ENCODE assay signal across 1 cellular context in the genomic region with DNA sequence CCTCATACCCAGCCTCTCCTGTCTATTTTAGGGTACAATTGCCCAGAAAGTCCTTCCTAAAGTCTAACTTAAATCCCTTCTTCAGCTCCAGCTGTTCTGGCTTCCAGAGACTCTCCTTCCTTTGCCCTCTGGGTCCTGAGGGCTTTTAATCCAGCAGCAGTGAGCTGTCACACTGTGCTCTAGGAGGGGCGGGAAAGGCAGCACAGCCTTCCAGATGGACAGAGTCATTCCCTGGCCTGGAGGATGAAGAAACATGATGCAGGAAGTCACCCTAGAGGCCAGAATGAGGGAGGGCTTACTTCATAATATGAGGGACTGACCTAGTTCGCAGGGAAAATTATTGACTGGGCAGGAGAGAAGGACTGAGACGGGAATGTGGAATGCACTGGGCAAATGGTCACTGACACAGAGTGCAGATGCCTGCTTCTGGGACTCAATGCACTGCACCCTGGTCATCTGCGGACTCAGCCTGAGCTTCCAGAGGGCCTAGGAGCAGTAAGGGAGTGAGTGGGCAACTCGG.
TF ChIP-seq lines count a peak whose summit lies in the region.

No MANE protein-coding gene starts in this region.

TF ChIP-seq in K562, 482 proteins besides CTCF, POLR2A, EP300 and RAD21 (continues in another document):
- TF ChIP-seq BCOR (IDR thresholded peaks at IDR 0.05), result peak; percentile 79
- no peak for TF ChIP-seq SMAD4 (CRISPR knock-in tag; conservative IDR thresholded peaks at IDR 0.05)
- TF ChIP-seq, protein P1, sequence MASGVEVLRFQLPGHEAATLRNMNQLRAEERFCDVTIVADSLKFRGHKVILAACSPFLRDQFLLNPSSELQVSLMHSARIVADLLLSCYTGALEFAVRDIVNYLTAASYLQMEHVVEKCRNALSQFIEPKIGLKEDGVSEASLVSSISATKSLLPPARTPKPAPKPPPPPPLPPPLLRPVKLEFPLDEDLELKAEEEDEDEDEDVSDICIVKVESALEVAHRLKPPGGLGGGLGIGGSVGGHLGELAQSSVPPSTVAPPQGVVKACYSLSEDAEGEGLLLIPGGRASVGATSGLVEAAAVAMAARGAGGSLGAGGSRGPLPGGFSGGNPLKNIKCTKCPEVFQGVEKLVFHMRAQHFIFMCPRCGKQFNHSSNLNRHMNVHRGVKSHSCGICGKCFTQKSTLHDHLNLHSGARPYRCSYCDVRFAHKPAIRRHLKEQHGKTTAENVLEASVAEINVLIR (CRISPR knock-in tag; IDR thresholded peaks at IDR 0.05), result no peak
- TF ChIP-seq, protein P2, sequence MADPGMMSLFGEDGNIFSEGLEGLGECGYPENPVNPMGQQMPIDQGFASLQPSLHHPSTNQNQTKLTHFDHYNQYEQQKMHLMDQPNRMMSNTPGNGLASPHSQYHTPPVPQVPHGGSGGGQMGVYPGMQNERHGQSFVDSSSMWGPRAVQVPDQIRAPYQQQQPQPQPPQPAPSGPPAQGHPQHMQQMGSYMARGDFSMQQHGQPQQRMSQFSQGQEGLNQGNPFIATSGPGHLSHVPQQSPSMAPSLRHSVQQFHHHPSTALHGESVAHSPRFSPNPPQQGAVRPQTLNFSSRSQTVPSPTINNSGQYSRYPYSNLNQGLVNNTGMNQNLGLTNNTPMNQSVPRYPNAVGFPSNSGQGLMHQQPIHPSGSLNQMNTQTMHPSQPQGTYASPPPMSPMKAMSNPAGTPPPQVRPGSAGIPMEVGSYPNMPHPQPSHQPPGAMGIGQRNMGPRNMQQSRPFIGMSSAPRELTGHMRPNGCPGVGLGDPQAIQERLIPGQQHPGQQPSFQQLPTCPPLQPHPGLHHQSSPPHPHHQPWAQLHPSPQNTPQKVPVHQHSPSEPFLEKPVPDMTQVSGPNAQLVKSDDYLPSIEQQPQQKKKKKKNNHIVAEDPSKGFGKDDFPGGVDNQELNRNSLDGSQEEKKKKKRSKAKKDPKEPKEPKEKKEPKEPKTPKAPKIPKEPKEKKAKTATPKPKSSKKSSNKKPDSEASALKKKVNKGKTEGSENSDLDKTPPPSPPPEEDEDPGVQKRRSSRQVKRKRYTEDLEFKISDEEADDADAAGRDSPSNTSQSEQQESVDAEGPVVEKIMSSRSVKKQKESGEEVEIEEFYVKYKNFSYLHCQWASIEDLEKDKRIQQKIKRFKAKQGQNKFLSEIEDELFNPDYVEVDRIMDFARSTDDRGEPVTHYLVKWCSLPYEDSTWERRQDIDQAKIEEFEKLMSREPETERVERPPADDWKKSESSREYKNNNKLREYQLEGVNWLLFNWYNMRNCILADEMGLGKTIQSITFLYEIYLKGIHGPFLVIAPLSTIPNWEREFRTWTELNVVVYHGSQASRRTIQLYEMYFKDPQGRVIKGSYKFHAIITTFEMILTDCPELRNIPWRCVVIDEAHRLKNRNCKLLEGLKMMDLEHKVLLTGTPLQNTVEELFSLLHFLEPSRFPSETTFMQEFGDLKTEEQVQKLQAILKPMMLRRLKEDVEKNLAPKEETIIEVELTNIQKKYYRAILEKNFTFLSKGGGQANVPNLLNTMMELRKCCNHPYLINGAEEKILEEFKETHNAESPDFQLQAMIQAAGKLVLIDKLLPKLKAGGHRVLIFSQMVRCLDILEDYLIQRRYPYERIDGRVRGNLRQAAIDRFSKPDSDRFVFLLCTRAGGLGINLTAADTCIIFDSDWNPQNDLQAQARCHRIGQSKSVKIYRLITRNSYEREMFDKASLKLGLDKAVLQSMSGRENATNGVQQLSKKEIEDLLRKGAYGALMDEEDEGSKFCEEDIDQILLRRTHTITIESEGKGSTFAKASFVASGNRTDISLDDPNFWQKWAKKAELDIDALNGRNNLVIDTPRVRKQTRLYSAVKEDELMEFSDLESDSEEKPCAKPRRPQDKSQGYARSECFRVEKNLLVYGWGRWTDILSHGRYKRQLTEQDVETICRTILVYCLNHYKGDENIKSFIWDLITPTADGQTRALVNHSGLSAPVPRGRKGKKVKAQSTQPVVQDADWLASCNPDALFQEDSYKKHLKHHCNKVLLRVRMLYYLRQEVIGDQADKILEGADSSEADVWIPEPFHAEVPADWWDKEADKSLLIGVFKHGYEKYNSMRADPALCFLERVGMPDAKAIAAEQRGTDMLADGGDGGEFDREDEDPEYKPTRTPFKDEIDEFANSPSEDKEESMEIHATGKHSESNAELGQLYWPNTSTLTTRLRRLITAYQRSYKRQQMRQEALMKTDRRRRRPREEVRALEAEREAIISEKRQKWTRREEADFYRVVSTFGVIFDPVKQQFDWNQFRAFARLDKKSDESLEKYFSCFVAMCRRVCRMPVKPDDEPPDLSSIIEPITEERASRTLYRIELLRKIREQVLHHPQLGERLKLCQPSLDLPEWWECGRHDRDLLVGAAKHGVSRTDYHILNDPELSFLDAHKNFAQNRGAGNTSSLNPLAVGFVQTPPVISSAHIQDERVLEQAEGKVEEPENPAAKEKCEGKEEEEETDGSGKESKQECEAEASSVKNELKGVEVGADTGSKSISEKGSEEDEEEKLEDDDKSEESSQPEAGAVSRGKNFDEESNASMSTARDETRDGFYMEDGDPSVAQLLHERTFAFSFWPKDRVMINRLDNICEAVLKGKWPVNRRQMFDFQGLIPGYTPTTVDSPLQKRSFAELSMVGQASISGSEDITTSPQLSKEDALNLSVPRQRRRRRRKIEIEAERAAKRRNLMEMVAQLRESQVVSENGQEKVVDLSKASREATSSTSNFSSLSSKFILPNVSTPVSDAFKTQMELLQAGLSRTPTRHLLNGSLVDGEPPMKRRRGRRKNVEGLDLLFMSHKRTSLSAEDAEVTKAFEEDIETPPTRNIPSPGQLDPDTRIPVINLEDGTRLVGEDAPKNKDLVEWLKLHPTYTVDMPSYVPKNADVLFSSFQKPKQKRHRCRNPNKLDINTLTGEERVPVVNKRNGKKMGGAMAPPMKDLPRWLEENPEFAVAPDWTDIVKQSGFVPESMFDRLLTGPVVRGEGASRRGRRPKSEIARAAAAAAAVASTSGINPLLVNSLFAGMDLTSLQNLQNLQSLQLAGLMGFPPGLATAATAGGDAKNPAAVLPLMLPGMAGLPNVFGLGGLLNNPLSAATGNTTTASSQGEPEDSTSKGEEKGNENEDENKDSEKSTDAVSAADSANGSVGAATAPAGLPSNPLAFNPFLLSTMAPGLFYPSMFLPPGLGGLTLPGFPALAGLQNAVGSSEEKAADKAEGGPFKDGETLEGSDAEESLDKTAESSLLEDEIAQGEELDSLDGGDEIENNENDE (IDR thresholded peaks at IDR 0.05; ENCODE audit: low read depth, low read length), result no peak
- TF ChIP-seq, protein P3, sequence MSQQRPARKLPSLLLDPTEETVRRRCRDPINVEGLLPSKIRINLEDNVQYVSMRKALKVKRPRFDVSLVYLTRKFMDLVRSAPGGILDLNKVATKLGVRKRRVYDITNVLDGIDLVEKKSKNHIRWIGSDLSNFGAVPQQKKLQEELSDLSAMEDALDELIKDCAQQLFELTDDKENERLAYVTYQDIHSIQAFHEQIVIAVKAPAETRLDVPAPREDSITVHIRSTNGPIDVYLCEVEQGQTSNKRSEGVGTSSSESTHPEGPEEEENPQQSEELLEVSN (IDR thresholded peaks at IDR 0.05; ENCODE audit: borderline replicate concordance in 1 of 2, extremely low read depth in 1 of 2, insufficient read depth in 1 of 2, insufficient read length in 1 of 2, low read depth in 1 of 2, low read length in 1 of 2, poor library complexity in 1 of 2, severe bottlenecking in 1 of 2), result peak in 1 of 2 experiments; percentile 17
- no peak for TF ChIP-seq GATAD2B (IDR thresholded peaks at IDR 0.05; ENCODE audit: borderline replicate concordance)
- TF ChIP-seq JUNB (CRISPR knock-in tag; conservative IDR thresholded peaks at IDR 0.05), result no peak
- TF ChIP-seq, protein P4, sequence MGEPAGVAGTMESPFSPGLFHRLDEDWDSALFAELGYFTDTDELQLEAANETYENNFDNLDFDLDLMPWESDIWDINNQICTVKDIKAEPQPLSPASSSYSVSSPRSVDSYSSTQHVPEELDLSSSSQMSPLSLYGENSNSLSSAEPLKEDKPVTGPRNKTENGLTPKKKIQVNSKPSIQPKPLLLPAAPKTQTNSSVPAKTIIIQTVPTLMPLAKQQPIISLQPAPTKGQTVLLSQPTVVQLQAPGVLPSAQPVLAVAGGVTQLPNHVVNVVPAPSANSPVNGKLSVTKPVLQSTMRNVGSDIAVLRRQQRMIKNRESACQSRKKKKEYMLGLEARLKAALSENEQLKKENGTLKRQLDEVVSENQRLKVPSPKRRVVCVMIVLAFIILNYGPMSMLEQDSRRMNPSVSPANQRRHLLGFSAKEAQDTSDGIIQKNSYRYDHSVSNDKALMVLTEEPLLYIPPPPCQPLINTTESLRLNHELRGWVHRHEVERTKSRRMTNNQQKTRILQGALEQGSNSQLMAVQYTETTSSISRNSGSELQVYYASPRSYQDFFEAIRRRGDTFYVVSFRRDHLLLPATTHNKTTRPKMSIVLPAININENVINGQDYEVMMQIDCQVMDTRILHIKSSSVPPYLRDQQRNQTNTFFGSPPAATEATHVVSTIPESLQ (CRISPR knock-in tag; IDR thresholded peaks at IDR 0.05), result no peak
- no peak for TF ChIP-seq MYC (IDR thresholded peaks at IDR 0.05; ENCODE audit: low read depth, low read length)
- TF ChIP-seq MYC (CRISPR knock-in tag; IDR thresholded peaks at IDR 0.05; ENCODE audit: borderline replicate concordance, low read depth), result no peak
- TF ChIP-seq, protein P5, sequence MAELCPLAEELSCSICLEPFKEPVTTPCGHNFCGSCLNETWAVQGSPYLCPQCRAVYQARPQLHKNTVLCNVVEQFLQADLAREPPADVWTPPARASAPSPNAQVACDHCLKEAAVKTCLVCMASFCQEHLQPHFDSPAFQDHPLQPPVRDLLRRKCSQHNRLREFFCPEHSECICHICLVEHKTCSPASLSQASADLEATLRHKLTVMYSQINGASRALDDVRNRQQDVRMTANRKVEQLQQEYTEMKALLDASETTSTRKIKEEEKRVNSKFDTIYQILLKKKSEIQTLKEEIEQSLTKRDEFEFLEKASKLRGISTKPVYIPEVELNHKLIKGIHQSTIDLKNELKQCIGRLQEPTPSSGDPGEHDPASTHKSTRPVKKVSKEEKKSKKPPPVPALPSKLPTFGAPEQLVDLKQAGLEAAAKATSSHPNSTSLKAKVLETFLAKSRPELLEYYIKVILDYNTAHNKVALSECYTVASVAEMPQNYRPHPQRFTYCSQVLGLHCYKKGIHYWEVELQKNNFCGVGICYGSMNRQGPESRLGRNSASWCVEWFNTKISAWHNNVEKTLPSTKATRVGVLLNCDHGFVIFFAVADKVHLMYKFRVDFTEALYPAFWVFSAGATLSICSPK (IDR thresholded peaks at IDR 0.05; ENCODE audit: borderline replicate concordance), result no peak
- TF ChIP-seq RFX1 (IDR thresholded peaks at IDR 0.05), result no peak
- no peak for TF ChIP-seq POLR2G (IDR thresholded peaks at IDR 0.05; ENCODE audit: low read depth, low read length)
- no peak for TF ChIP-seq E2F3 (CRISPR knock-in tag; IDR thresholded peaks at IDR 0.05)
- TF ChIP-seq CXXC5 (CRISPR knock-in tag; IDR thresholded peaks at IDR 0.05), result no peak
- TF ChIP-seq ARID2 (IDR thresholded peaks at IDR 0.05), result no peak
- TF ChIP-seq SMARCA5 (IDR thresholded peaks at IDR 0.05), result no peak
- peak; percentile 35 for TF ChIP-seq RBM25 (IDR thresholded peaks at IDR 0.05; ENCODE audit: low read depth, low read length, severe bottlenecking)
- TF ChIP-seq CAMTA2 (CRISPR knock-in tag; conservative IDR thresholded peaks at IDR 0.05), result no peak
- TF ChIP-seq, protein P6, sequence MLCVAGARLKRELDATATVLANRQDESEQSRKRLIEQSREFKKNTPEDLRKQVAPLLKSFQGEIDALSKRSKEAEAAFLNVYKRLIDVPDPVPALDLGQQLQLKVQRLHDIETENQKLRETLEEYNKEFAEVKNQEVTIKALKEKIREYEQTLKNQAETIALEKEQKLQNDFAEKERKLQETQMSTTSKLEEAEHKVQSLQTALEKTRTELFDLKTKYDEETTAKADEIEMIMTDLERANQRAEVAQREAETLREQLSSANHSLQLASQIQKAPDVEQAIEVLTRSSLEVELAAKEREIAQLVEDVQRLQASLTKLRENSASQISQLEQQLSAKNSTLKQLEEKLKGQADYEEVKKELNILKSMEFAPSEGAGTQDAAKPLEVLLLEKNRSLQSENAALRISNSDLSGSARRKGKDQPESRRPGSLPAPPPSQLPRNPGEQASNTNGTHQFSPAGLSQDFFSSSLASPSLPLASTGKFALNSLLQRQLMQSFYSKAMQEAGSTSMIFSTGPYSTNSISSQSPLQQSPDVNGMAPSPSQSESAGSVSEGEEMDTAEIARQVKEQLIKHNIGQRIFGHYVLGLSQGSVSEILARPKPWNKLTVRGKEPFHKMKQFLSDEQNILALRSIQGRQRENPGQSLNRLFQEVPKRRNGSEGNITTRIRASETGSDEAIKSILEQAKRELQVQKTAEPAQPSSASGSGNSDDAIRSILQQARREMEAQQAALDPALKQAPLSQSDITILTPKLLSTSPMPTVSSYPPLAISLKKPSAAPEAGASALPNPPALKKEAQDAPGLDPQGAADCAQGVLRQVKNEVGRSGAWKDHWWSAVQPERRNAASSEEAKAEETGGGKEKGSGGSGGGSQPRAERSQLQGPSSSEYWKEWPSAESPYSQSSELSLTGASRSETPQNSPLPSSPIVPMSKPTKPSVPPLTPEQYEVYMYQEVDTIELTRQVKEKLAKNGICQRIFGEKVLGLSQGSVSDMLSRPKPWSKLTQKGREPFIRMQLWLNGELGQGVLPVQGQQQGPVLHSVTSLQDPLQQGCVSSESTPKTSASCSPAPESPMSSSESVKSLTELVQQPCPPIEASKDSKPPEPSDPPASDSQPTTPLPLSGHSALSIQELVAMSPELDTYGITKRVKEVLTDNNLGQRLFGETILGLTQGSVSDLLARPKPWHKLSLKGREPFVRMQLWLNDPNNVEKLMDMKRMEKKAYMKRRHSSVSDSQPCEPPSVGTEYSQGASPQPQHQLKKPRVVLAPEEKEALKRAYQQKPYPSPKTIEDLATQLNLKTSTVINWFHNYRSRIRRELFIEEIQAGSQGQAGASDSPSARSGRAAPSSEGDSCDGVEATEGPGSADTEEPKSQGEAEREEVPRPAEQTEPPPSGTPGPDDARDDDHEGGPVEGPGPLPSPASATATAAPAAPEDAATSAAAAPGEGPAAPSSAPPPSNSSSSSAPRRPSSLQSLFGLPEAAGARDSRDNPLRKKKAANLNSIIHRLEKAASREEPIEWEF (CRISPR knock-in tag; IDR thresholded peaks at IDR 0.05), result no peak
- no peak for TF ChIP-seq SLC30A9 (CRISPR knock-in tag; IDR thresholded peaks at IDR 0.05)
- TF ChIP-seq ZNF165 (CRISPR knock-in tag; IDR thresholded peaks at IDR 0.05; ENCODE audit: borderline replicate concordance), result 0 out of 2 replicates have a peak, but pooled peaks have one; percentile 23
- no peak for TF ChIP-seq ZNF76 (CRISPR knock-in tag; IDR thresholded peaks at IDR 0.05; ENCODE audit: borderline replicate concordance)
- TF ChIP-seq, protein P7, sequence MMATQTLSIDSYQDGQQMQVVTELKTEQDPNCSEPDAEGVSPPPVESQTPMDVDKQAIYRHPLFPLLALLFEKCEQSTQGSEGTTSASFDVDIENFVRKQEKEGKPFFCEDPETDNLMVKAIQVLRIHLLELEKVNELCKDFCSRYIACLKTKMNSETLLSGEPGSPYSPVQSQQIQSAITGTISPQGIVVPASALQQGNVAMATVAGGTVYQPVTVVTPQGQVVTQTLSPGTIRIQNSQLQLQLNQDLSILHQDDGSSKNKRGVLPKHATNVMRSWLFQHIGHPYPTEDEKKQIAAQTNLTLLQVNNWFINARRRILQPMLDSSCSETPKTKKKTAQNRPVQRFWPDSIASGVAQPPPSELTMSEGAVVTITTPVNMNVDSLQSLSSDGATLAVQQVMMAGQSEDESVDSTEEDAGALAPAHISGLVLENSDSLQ (IDR thresholded peaks at IDR 0.05), result no peak
- no peak for TF ChIP-seq CCAR2 (IDR thresholded peaks at IDR 0.05; ENCODE audit: low read depth, low read length)
- no peak for TF ChIP-seq GATA2 (CRISPR knock-in tag; IDR thresholded peaks at IDR 0.05)
- no peak for TF ChIP-seq ZNF217 (CRISPR knock-in tag; IDR thresholded peaks at IDR 0.05)
- TF ChIP-seq SNIP1 (IDR thresholded peaks at IDR 0.05; ENCODE audit: low read depth), result no peak
- TF ChIP-seq NELFE (IDR thresholded peaks at IDR 0.05; ENCODE audit: insufficient read depth, insufficient read length), result no peak
- no peak for TF ChIP-seq GABPB1 (CRISPR knock-in tag; IDR thresholded peaks at IDR 0.05)
- TF ChIP-seq CREM (IDR thresholded peaks at IDR 0.05; ENCODE audit: low read depth), result peak; percentile 43; the same call in 1 of the 2 replicates
- TF ChIP-seq ATF1 (CRISPR knock-in tag; IDR thresholded peaks at IDR 0.05), result no peak
- peak; percentile 40; the same call in 1 of the 2 replicates for TF ChIP-seq ATF1 (tag; IDR thresholded peaks at IDR 0.05)
